8 cellular contexts compared by ENCODE assay signal in the genomic region with DNA sequence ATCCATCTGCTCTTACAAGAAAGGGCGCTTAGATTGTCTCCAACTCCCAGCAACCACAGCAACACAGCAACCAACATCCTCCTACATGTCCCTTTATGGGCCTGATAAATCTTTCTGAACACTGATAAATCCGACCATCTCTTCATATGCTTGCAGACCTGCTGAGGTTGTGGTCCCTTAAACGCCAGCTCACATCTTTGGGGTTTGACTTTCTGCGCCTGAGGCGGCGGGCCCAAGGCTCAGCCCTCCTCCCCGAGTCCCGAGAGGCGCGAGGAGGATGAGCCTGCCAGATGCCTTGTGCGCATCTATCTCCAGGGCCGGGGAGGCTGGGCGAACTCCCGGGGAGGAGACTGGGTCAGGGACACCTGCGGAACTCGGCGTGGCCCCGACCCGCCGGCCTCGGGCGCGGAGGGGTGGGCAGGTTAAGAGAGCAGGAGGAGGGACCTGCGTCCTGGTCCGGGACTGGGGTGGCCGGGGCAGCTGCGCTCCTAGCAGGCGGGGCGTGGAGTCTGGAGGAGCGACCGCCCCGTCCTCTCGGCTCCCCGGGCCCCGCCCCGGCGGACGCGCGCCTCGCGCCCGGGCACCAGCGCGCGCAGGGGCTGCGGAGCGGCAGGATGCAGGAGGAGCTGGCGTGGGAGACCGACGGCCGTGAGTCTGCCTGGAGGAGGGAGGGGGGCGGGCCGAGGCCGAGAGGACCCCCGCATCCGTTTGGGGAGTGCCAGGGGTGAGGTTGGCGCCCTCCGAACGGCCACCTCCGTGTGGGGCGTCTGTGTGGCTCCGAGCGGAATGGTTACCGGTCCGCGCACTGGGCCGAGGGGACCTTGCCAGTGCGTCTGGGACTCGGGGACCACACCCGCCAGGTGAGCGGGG. TPM values are rescaled to one million over a fixed set of nuclear protein-coding genes. Genes with fewer than 3 reads are reported as not detected.
DNase-seq lines count a peak whose midpoint lies in the region; ATAC-seq and TF ChIP-seq lines count a peak whose summit lies in the region.

Gene ANKDD1A, plus strand, starts transcription at position 586 of the 870 bp plus-strand sequence. Its CDS starts 29 bp downstream, at position 615.

- peak within 1 kb of the TSS; percentile 32 for H3K9ac ChIP-seq in OCI-LY3 (ENCODE audit: low read length)

- peak within 1 kb of the TSS; percentile 50 for H3K4me2 ChIP-seq in OCI-LY3 (ENCODE audit: low read length)

- H3K4me1 ChIP-seq in OCI-LY3 (ENCODE audit: low read length) (no peaks in the 10 kb centered on the region), prostate gland (replicated peaks) (peaks cover 3% of the 10 kb centered on the region)

- 4% methylated on average over 55 of the region's 72 CpGs for WGBS in prostate gland

- H4K20me1 ChIP-seq in OCI-LY3 (ENCODE audit: insufficient read depth, low read length): no peaks in the 10 kb centered on the region

- no peak for TF ChIP-seq CTCF in OCI-LY3 (IDR thresholded peaks at IDR 0.05; ENCODE audit: low read depth, low read length)
- TF ChIP-seq CTCF in prostate gland (IDR thresholded peaks at IDR 0.05): no peak

- H3K4me3 ChIP-seq in OCI-LY3 (ENCODE audit: low read length): peak within 1 kb of the TSS; percentile 75
- peak within 1 kb of the TSS; percentile 43 to 45 for H3K4me3 ChIP-seq in prostate gland

- H3K27ac ChIP-seq in OCI-LY3 (ENCODE audit: low read length) (no peak within 1 kb of the TSS), prostate gland (no peak within 1 kb of the TSS)

- H3K36me3 ChIP-seq in OCI-LY3 (replicated peaks; ENCODE audit: low read depth, low read length): no peaks in the 10 kb centered on the region
- no peaks in the 10 kb centered on the region for H3K36me3 ChIP-seq in prostate gland

- H3K79me2 ChIP-seq in OCI-LY3 (ENCODE audit: low read length): no peaks in the 10 kb centered on the region

- DNase-seq in NOMO-1 (lab: John Stamatoyannopoulos, UW; ENCODE audit: unreplicated experiment in 2 of 2): peak; percentile 35 to 38
- DNase-seq in NOMO-1 treated with dmso at 0.1 percent for 144 hours (lab: John Stamatoyannopoulos, UW; ENCODE audit: unreplicated experiment): no peak
- DNase-seq in amniotic stem cell (lab: John Stamatoyannopoulos, UW): peak; percentile 3
- peak; percentile 82 for DNase-seq in hepatic stellate cell (ENCODE audit: low spot score)
- peak; percentile 33 for DNase-seq in prostate gland (ENCODE audit: low spot score)
- no peak for DNase-seq in KG1 (lab: John Stamatoyannopoulos, UW)

- TF ChIP-seq POLR2A in prostate gland (IDR thresholded peaks at IDR 0.05): peak; percentile 24

- intact Hi-C loops in prostate gland (cut with DNase I): loop anchor here (5.0 kb wide), 1 partner anchor 69 kb away; the partner anchor contains the start of gene PLEKHO2

- no peaks in the 10 kb centered on the region for H3K9me3 ChIP-seq in OCI-LY3 (ENCODE audit: insufficient read depth, low read length)
- no peaks in the 10 kb centered on the region for H3K9me3 ChIP-seq in prostate gland

- no peaks in the 10 kb centered on the region for H3K27me3 ChIP-seq in OCI-LY3 (ENCODE audit: low read depth, low read length)
- no peaks in the 10 kb centered on the region for H3K27me3 ChIP-seq in prostate gland (replicated peaks; ENCODE audit: insufficient read depth)

- ATAC-seq in HG03103 (IDR thresholded peaks at IDR 0.05; ENCODE audit: low read depth, unreplicated experiment): peak; percentile 68

- no peak within 1 kb of the TSS for H2AFZ ChIP-seq in OCI-LY3 (ENCODE audit: low read depth, low read length)

RNA-seq across cellular contexts. Expression of gene ANKDD1A, which starts in this region (rescaled TPM):
- total RNA-seq in prostate gland: 10 to 100 TPM in 1 of 2 donors, 1 to 10 TPM in 1; 3.3 to 23.9 TPM

Comparison
In these comparisons a context has a peak if more than half of its experiments do, and no peak if none do; other contexts are left out.
1. DNase-seq: peak in NOMO-1 (2 of 2), amniotic stem cell (single experiment), hepatic stellate cell (single experiment) and prostate gland (single experiment); none in NOMO-1 treated with dmso at 0.1 percent for 144 hours (single experiment) and KG1 (single experiment).